Comparison of ENCODE assay signal across 1 cellular context in the genomic region with DNA sequence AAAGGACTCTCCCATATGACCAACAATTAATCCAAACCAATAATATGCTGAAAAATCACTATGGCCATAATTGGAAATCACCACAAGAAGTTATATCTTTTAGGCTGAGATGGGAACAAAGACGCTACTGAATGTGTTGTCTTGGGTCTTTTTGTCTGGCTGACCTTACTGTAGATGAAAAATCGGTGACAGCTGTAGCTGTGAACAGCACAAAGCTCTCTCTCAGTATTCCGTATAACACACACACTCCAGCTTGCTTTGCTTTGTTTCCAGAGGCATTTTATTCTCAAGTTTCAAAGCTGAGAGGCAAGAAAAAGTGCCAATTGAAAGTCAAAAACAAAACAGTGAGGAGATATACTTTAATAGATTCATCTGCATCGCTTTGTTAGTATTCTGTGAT.
TF ChIP-seq lines count a peak whose summit lies in the region.

No MANE protein-coding gene starts in this region.

TF ChIP-seq in GM23338, 12 proteins besides CTCF, POLR2A, EP300 and RAD21:
- TF ChIP-seq POLR2AphosphoS5 (IDR thresholded peaks at IDR 0.05; ENCODE audit: low read depth) (no peak), ZNF114 (CRISPR knock-in tag; IDR thresholded peaks at IDR 0.05) (no peak), STAT1 (IDR thresholded peaks at IDR 0.05; ENCODE audit: unreplicated experiment) (no peak), ZNF331 (CRISPR knock-in tag; IDR thresholded peaks at IDR 0.05; ENCODE audit: low read depth) (no peak), CREB1 (CRISPR knock-in tag; IDR thresholded peaks at IDR 0.05; ENCODE audit: low read depth) (no peak), JUNB (IDR thresholded peaks at IDR 0.05; ENCODE audit: unreplicated experiment) (no peak), EZH2phosphoT487 (IDR thresholded peaks at IDR 0.05; ENCODE audit: unreplicated experiment) (no peak), EZH2 (IDR thresholded peaks at IDR 0.05; ENCODE audit: low read depth, unreplicated experiment) (no peak), NANOG (IDR thresholded peaks at IDR 0.05; ENCODE audit: borderline replicate concordance) (no peak)
- TF ChIP-seq, protein P1, sequence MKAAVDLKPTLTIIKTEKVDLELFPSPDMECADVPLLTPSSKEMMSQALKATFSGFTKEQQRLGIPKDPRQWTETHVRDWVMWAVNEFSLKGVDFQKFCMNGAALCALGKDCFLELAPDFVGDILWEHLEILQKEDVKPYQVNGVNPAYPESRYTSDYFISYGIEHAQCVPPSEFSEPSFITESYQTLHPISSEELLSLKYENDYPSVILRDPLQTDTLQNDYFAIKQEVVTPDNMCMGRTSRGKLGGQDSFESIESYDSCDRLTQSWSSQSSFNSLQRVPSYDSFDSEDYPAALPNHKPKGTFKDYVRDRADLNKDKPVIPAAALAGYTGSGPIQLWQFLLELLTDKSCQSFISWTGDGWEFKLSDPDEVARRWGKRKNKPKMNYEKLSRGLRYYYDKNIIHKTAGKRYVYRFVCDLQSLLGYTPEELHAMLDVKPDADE (IDR thresholded peaks at IDR 0.05): no peak
- TF ChIP-seq, protein P2, sequence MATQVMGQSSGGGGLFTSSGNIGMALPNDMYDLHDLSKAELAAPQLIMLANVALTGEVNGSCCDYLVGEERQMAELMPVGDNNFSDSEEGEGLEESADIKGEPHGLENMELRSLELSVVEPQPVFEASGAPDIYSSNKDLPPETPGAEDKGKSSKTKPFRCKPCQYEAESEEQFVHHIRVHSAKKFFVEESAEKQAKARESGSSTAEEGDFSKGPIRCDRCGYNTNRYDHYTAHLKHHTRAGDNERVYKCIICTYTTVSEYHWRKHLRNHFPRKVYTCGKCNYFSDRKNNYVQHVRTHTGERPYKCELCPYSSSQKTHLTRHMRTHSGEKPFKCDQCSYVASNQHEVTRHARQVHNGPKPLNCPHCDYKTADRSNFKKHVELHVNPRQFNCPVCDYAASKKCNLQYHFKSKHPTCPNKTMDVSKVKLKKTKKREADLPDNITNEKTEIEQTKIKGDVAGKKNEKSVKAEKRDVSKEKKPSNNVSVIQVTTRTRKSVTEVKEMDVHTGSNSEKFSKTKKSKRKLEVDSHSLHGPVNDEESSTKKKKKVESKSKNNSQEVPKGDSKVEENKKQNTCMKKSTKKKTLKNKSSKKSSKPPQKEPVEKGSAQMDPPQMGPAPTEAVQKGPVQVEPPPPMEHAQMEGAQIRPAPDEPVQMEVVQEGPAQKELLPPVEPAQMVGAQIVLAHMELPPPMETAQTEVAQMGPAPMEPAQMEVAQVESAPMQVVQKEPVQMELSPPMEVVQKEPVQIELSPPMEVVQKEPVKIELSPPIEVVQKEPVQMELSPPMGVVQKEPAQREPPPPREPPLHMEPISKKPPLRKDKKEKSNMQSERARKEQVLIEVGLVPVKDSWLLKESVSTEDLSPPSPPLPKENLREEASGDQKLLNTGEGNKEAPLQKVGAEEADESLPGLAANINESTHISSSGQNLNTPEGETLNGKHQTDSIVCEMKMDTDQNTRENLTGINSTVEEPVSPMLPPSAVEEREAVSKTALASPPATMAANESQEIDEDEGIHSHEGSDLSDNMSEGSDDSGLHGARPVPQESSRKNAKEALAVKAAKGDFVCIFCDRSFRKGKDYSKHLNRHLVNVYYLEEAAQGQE (IDR thresholded peaks at IDR 0.05; ENCODE audit: unreplicated experiment): no peak
- TF ChIP-seq, protein P3, sequence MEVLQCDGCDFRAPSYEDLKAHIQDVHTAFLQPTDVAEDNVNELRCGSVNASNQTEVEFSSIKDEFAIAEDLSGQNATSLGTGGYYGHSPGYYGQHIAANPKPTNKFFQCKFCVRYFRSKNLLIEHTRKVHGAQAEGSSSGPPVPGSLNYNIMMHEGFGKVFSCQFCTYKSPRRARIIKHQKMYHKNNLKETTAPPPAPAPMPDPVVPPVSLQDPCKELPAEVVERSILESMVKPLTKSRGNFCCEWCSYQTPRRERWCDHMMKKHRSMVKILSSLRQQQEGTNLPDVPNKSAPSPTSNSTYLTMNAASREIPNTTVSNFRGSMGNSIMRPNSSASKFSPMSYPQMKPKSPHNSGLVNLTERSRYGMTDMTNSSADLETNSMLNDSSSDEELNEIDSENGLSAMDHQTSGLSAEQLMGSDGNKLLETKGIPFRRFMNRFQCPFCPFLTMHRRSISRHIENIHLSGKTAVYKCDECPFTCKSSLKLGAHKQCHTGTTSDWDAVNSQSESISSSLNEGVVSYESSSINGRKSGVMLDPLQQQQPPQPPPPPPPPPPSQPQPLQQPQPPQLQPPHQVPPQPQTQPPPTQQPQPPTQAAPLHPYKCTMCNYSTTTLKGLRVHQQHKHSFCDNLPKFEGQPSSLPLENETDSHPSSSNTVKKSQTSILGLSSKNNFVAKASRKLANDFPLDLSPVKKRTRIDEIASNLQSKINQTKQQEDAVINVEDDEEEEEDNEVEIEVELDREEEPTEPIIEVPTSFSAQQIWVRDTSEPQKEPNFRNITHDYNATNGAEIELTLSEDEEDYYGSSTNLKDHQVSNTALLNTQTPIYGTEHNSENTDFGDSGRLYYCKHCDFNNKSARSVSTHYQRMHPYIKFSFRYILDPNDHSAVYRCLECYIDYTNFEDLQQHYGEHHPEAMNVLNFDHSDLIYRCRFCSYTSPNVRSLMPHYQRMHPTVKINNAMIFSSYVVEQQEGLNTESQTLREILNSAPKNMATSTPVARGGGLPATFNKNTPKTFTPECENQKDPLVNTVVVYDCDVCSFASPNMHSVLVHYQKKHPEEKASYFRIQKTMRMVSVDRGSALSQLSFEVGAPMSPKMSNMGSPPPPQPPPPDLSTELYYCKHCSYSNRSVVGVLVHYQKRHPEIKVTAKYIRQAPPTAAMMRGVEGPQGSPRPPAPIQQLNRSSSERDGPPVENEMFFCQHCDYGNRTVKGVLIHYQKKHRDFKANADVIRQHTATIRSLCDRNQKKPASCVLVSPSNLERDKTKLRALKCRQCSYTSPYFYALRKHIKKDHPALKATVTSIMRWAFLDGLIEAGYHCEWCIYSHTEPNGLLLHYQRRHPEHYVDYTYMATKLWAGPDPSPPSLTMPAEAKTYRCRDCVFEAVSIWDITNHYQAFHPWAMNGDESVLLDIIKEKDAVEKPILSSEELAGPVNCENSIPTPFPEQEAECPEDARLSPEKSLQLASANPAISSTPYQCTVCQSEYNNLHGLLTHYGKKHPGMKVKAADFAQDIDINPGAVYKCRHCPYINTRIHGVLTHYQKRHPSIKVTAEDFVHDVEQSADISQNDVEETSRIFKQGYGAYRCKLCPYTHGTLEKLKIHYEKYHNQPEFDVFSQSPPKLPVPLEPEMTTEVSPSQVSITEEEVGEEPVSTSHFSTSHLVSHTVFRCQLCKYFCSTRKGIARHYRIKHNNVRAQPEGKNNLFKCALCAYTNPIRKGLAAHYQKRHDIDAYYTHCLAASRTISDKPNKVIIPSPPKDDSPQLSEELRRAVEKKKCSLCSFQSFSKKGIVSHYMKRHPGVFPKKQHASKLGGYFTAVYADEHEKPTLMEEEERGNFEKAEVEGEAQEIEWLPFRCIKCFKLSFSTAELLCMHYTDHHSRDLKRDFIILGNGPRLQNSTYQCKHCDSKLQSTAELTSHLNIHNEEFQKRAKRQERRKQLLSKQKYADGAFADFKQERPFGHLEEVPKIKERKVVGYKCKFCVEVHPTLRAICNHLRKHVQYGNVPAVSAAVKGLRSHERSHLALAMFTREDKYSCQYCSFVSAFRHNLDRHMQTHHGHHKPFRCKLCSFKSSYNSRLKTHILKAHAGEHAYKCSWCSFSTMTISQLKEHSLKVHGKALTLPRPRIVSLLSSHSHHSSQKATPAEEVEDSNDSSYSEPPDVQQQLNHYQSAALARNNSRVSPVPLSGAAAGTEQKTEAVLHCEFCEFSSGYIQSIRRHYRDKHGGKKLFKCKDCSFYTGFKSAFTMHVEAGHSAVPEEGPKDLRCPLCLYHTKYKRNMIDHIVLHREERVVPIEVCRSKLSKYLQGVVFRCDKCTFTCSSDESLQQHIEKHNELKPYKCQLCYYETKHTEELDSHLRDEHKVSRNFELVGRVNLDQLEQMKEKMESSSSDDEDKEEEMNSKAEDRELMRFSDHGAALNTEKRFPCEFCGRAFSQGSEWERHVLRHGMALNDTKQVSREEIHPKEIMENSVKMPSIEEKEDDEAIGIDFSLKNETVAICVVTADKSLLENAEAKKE (CRISPR knock-in tag; IDR thresholded peaks at IDR 0.05): no peak
